ENCODE assay signal across 18 cellular contexts in the genomic region with DNA sequence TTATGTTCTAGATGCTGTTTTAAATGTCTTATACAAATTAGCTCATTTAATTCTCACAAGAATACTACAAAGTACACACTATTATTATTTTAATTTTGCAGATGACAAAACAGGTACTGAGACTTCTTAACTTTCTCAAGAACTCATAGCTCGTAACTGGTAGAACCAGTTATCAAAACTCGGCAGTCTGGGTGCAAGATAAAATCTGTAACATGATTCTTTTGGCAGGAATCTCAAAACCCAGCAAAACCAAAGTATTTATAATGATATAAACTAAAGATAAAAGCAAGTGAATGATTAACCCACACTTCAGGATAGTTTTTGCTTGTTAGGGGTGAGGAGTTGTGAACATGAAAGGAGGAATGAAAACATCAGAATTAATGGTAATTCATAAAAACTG. TPM values are rescaled to one million over a fixed set of nuclear protein-coding genes. Genes with fewer than 3 reads are reported as not detected.
DNase-seq lines count a peak whose midpoint lies in the region; ATAC-seq and TF ChIP-seq lines count a peak whose summit lies in the region.
"Had no signal": no experiment of that assay in that cellular context is flagged by ENCODE, and none has a peak within 500 bp of the region (broad histone marks: within the 10 kb centered on the region; RNA-seq: fewer than 3 reads in every experiment).

No MANE protein-coding gene starts in this region.

- no peaks in the 10 kb centered on the region for H3K9me3 ChIP-seq in HCT116 (ENCODE audit: control insufficient read depth in 1 of 2, insufficient read depth in 1 of 2, low read depth in 1 of 2, low read length in 2 of 2)
- no peaks in the 10 kb centered on the region for H3K9me3 ChIP-seq in thyroid gland
- H3K9me3 ChIP-seq: adrenal gland, Peyer's patch had no signal

- H3K4me3 ChIP-seq in HCT116 (replicated peaks in 1 of 2; ENCODE audit: low read depth in 1 of 2, low read length in 2 of 2) (peak overlapping the region in 1 of 2 experiments; percentile 45; a peak in 2 of 4 replicates), thyroid gland (replicated peaks in 1 of 3) (no peak overlapping the region)
- H3K4me3 ChIP-seq: adrenal gland, Peyer's patch had no signal

- 19 to 28% methylated on average over 2 of the region's 2 CpGs for WGBS in thyroid gland, 2 donors

- no peak overlapping the region for H2AFZ ChIP-seq in HCT116 (ENCODE audit: low read depth, low read length, poor library complexity, severe bottlenecking)

- H3K27me3 Mint-ChIP-seq in activated T-helper 1 cell treated with anti-CD3 and anti-CD28 coated beads, Interleukin-12 subunit alpha, Interleukin-12 subunit beta, Interleukin-2, Interleukin-4 antibody, amounts not matched to agents 30 ng/mL and 10 ng/mL and 1 ng/mL, durations not matched to agents 14 hours and 24 hours and 36 hours (ENCODE audit: insufficient read depth): no peaks in the 10 kb centered on the region

- CTCF ChIA-PET in HCT116 (lab: Charles Lee): interaction anchor here (1.4 kb wide), 1 partner anchor 237 kb away, joined by 3 read pairs; no protein-coding TSS in a partner anchor

- H4K20me1 ChIP-seq in HCT116 (ENCODE audit: insufficient read depth): no peaks in the 10 kb centered on the region

- H3K9me3 Mint-ChIP-seq in activated T-helper 1 cell treated with anti-CD3 and anti-CD28 coated beads, Interleukin-12 subunit alpha, Interleukin-12 subunit beta, Interleukin-2, Interleukin-4 antibody, amounts not matched to agents 30 ng/mL and 10 ng/mL and 1 ng/mL, durations not matched to agents 14 hours and 24 hours and 36 hours: no peaks in the 10 kb centered on the region

- peak overlapping the region; percentile 48 for H3K4me3 Mint-ChIP-seq in activated T-helper 1 cell treated with anti-CD3 and anti-CD28 coated beads, Interleukin-12 subunit alpha, Interleukin-12 subunit beta, Interleukin-2, Interleukin-4 antibody, amounts not matched to agents 30 ng/mL and 10 ng/mL and 1 ng/mL, durations not matched to agents 14 hours and 24 hours and 36 hours

- H3K79me2 ChIP-seq in HCT116 (ENCODE audit: insufficient read depth, low read length): no peaks in the 10 kb centered on the region

- H3K4me1 ChIP-seq in HCT116 (ENCODE audit: control insufficient read depth in 1 of 2, insufficient read depth in 2 of 2, low read length in 2 of 2): peaks cover 32 to 36% of the 10 kb centered on the region in 2 experiments
- no peaks in the 10 kb centered on the region for H3K4me1 ChIP-seq in thyroid gland
- H3K4me1 ChIP-seq: adrenal gland had no signal

- no peak for TF ChIP-seq CTCF in 22Rv1 (IDR thresholded peaks at IDR 0.05)
- no peak for TF ChIP-seq CTCF in HCT116 (IDR thresholded peaks at IDR 0.05 in 2 of 3, conservative IDR thresholded peaks at IDR 0.05 in 1 of 3; ENCODE audit: borderline replicate concordance in 1 of 3, insufficient read depth in 1 of 3, low read depth in 2 of 3, low read length in 2 of 3)
- no peak for TF ChIP-seq CTCF in thyroid gland (IDR thresholded peaks at IDR 0.05)

- no peak overlapping the region for H3K9ac ChIP-seq in HCT116 (ENCODE audit: low read length)
- H3K9ac ChIP-seq: KMS-11 had no signal

- peak overlapping the region; percentile 89 for H3K27ac ChIP-seq in 22Rv1
- peak overlapping the region; percentile 49; the same call in 1 of the 2 replicates for H3K27ac ChIP-seq in HCT116 (ENCODE audit: low read depth, low read length)
- no peak overlapping the region for H3K27ac ChIP-seq in thyroid gland
- H3K27ac ChIP-seq: adrenal gland, KMS-11, Peyer's patch had no signal

- TF ChIP-seq POLR2A in HCT116 (IDR thresholded peaks at IDR 0.05; ENCODE audit: borderline replicate concordance, extremely low read depth, insufficient read depth, insufficient read length) (no peak), thyroid gland (IDR thresholded peaks at IDR 0.05) (no peak)

- no TSS peak for BruUV-seq in HCT116 (replicated peaks; lab: Mats Ljungman, UMichigan)

- intact Hi-C loops in HCT116 (cut with micrococcal nuclease): no loop called here
- intact Hi-C loops in activated T-helper 1 cell treated with anti-CD3 and anti-CD28 coated beads, Interleukin-12 subunit alpha, Interleukin-12 subunit beta, Interleukin-2, Interleukin-4 antibody, amounts not matched to agents 30 ng/mL and 10 ng/mL and 1 ng/mL, durations not matched to agents 14 hours and 24 hours and 36 hours (cut with micrococcal nuclease): loop anchor here (1.0 to 5.0 kb wide), 7 partner anchors 14 to 551 kb away; a partner anchor contains a TSS
- intact Hi-C loops in thyroid gland (cut with DNase I): no loop called here

- no peaks in the 10 kb centered on the region for H3K9me2 ChIP-seq in HCT116 (ENCODE audit: insufficient read depth)

- H3K4me2 ChIP-seq in HCT116 (ENCODE audit: low read length): peak overlapping the region; percentile 73
- H3K4me2 ChIP-seq: KMS-11 had no signal

- DNase-seq in HCT116 (ENCODE audit: low read depth, low spot score) (peak; percentile 63), iris pigment epithelial cell (ENCODE audit: low read depth) (peak; percentile 71), nucleus accumbens (lab: John Stamatoyannopoulos, UW) (no peak), thyroid gland (no peak)
- DNase-seq in activated T-helper 1 cell treated with anti-CD3 and anti-CD28 coated beads, Interleukin-12 subunit alpha, Interleukin-12 subunit beta, Interleukin-2, Interleukin-4 antibody, amounts not matched to agents 30 ng/mL and 10 ng/mL and 1 ng/mL, durations not matched to agents 14 hours and 24 hours and 36 hours (ENCODE audit: low spot score): no peak
- DNase-seq: activated CD8-positive, alpha-beta memory T cell treated with anti-CD3 and anti-CD28 coated beads for 24 hours; adrenal gland; AML-193; effector memory CD4-positive, alpha-beta T cell; head of caudate nucleus; NCI-H2081 treated with DMSO at 0.1 percent for 48 hours; Peyer's patch; T1000 had no signal

- TF ChIP-seq RAD21 in HCT116 (IDR thresholded peaks at IDR 0.05; ENCODE audit: low read depth): peak; percentile 15; the same call in 1 of the 2 replicates

- no peaks in the 10 kb centered on the region for H3K36me3 Mint-ChIP-seq in activated T-helper 1 cell treated with anti-CD3 and anti-CD28 coated beads, Interleukin-12 subunit alpha, Interleukin-12 subunit beta, Interleukin-2, Interleukin-4 antibody, amounts not matched to agents 30 ng/mL and 10 ng/mL and 1 ng/mL, durations not matched to agents 14 hours and 24 hours and 36 hours (ENCODE audit: low read depth)

- no peaks in the 10 kb centered on the region for H3K36me3 ChIP-seq in HCT116 (ENCODE audit: control insufficient read depth in 1 of 2, insufficient read depth in 2 of 2, low read length in 2 of 2)
- H3K36me3 ChIP-seq in thyroid gland: no peaks in the 10 kb centered on the region
- H3K36me3 ChIP-seq: adrenal gland, Peyer's patch had no signal

- peaks cover 43% of the 10 kb centered on the region for H3K4me1 Mint-ChIP-seq in activated T-helper 1 cell treated with anti-CD3 and anti-CD28 coated beads, Interleukin-12 subunit alpha, Interleukin-12 subunit beta, Interleukin-2, Interleukin-4 antibody, amounts not matched to agents 30 ng/mL and 10 ng/mL and 1 ng/mL, durations not matched to agents 14 hours and 24 hours and 36 hours (ENCODE audit: low read depth)

- RAD21 ChIA-PET in HCT116 (lab: Charles Lee; ENCODE audit: low non-redundant PET in 1 of 2, low total read pairs in 2 of 2, uncharacterized antibody in 2 of 2, unreplicated experiment in 2 of 2): no interaction called here

- POLR2A ChIA-PET in HCT116 (lab: Charles Lee): no interaction called here

- H3K27ac Mint-ChIP-seq in activated T-helper 1 cell treated with anti-CD3 and anti-CD28 coated beads, Interleukin-12 subunit alpha, Interleukin-12 subunit beta, Interleukin-2, Interleukin-4 antibody, amounts not matched to agents 30 ng/mL and 10 ng/mL and 1 ng/mL, durations not matched to agents 14 hours and 24 hours and 36 hours: peak overlapping the region; percentile 81

- ATAC-seq in HCT116 (peak; percentile 54), HG02678 (IDR thresholded peaks at IDR 0.05; ENCODE audit: unreplicated experiment) (no peak), HG03095 (IDR thresholded peaks at IDR 0.05; ENCODE audit: unreplicated experiment) (no peak)

- H3K27me3 ChIP-seq in HCT116 (ENCODE audit: insufficient read depth, low read length) (no peaks in the 10 kb centered on the region; the same call in 1 of the 2 replicates), thyroid gland (no peaks in the 10 kb centered on the region)
- H3K27me3 ChIP-seq: adrenal gland, Peyer's patch had no signal

TF ChIP-seq in HCT116, 20 proteins besides CTCF, POLR2A, EP300 and RAD21 (continues in another document):
- TF ChIP-seq TCF7L2 (IDR thresholded peaks at IDR 0.05; ENCODE audit: borderline replicate concordance, extremely low read depth, insufficient read depth, insufficient read length): no peak
- peak; percentile 73 for TF ChIP-seq JUND (IDR thresholded peaks at IDR 0.05)
- TF ChIP-seq, protein P1, sequence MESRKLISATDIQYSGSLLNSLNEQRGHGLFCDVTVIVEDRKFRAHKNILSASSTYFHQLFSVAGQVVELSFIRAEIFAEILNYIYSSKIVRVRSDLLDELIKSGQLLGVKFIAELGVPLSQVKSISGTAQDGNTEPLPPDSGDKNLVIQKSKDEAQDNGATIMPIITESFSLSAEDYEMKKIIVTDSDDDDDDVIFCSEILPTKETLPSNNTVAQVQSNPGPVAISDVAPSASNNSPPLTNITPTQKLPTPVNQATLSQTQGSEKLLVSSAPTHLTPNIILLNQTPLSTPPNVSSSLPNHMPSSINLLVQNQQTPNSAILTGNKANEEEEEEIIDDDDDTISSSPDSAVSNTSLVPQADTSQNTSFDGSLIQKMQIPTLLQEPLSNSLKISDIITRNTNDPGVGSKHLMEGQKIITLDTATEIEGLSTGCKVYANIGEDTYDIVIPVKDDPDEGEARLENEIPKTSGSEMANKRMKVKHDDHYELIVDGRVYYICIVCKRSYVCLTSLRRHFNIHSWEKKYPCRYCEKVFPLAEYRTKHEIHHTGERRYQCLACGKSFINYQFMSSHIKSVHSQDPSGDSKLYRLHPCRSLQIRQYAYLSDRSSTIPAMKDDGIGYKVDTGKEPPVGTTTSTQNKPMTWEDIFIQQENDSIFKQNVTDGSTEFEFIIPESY (IDR thresholded peaks at IDR 0.05; ENCODE audit: extremely low read depth, insufficient replicate concordance, low read length): peak; percentile 63
- TF ChIP-seq EGR1 (IDR thresholded peaks at IDR 0.05; ENCODE audit: low read depth): no peak
- no peak for TF ChIP-seq ZNF274 (IDR thresholded peaks at IDR 0.05; ENCODE audit: low read depth, low read length)
- no peak; the same call in 1 of the 2 replicates for TF ChIP-seq POLR2AphosphoS5 (IDR thresholded peaks at IDR 0.05; ENCODE audit: low read depth, low read length)
- TF ChIP-seq SP1 (IDR thresholded peaks at IDR 0.05; ENCODE audit: low read depth): peak; percentile 88
- no peak for TF ChIP-seq ZFX (IDR thresholded peaks at IDR 0.05)
- no peak for TF ChIP-seq CBX3 (IDR thresholded peaks at IDR 0.05; ENCODE audit: low read depth)

RNA-seq across cellular contexts. Expression of a gene that starts 27.6 kb away (rescaled TPM):
- not detected for total RNA-seq in HCT116 (2021; ENCODE audit: unreplicated experiment)
- polyA plus RNA-seq in HCT116 (2012): not detected in 2 replicates
- total RNA-seq in activated T-helper 1 cell treated with anti-CD3 and anti-CD28 coated beads, Interleukin-12 subunit alpha, Interleukin-12 subunit beta, Interleukin-2, Interleukin-4 antibody, amounts not matched to agents 30 ng/mL and 10 ng/mL and 1 ng/mL, durations not matched to agents 14 hours and 24 hours and 36 hours: 0.57 and 1.1 TPM in 2 replicates
- total RNA-seq in thyroid gland: not detected
- total RNA-seq: lung microvascular endothelial cell had no signal

Comparison
In these comparisons a context has a peak if more than half of its experiments do, and no peak if none do; other contexts are left out.
1. H3K27ac ChIP-seq: peak in 22Rv1 (single experiment) and HCT116 (single experiment); none in thyroid gland (0 of 3).
2. DNase-seq: peak in HCT116 (single experiment) and iris pigment epithelial cell (single experiment); none in activated T-helper 1 cell treated with anti-CD3 and anti-CD28 coated beads, Interleukin-12 subunit alpha, Interleukin-12 subunit beta, Interleukin-2, Interleukin-4 antibody, amounts not matched to agents 30 ng/mL and 10 ng/mL and 1 ng/mL, durations not matched to agents 14 hours and 24 hours and 36 hours (single experiment), nucleus accumbens (0 of 56) and thyroid gland (0 of 2).